9 cellular contexts compared by ENCODE assay signal in genomic region chr22:36425977-36426523, GRCh38. TPM values are rescaled to one million over a fixed set of nuclear protein-coding genes. Genes with fewer than 3 reads are reported as not detected.
A peak's percentile ranks its signal among the peaks of the same experiment; 100 is the strongest.
DNase-seq lines count a peak whose midpoint lies in the region; ATAC-seq and TF ChIP-seq lines count a peak whose summit lies in the region.
"Had no signal": no experiment of that assay in that cellular context is flagged by ENCODE, and none has a peak within 500 bp of the region (broad histone marks: within the 10 kb centered on the region; RNA-seq: fewer than 3 reads in every experiment).

No MANE protein-coding gene starts in this region.

- H3K4me1 ChIP-seq in ascending aorta (no peaks in the 10 kb centered on the region), vagina (peaks cover 9% of the 10 kb centered on the region)

- ATAC-seq in naive thymus-derived CD8-positive, alpha-beta T cell = no peak
- no peak for ATAC-seq in HG03039 (IDR thresholded peaks at IDR 0.05; ENCODE audit: unreplicated experiment)

- H3K9me3 ChIP-seq in ascending aorta = no peaks in the 10 kb centered on the region
- H3K9me3 ChIP-seq in vagina = no peaks in the 10 kb centered on the region

- no peaks in the 10 kb centered on the region for H3K9me3 Mint-ChIP-seq in dendritic cell treated with granulocyte-macrophage colony-stimulating factor and Interleukin-4, amounts not matched to agents 40 ng/mL and 50 ng/mL, for 4 days
- H3K9me3 Mint-ChIP-seq in naive thymus-derived CD8-positive, alpha-beta T cell = no peaks in the 10 kb centered on the region

- H3K4me3 Mint-ChIP-seq in dendritic cell treated with granulocyte-macrophage colony-stimulating factor and Interleukin-4, amounts not matched to agents 40 ng/mL and 50 ng/mL, for 4 days = no peak overlapping the region
- H3K4me3 Mint-ChIP-seq in naive thymus-derived CD8-positive, alpha-beta T cell = no peak overlapping the region

- intact Hi-C loops in dendritic cell treated with granulocyte-macrophage colony-stimulating factor and Interleukin-4, amounts not matched to agents 40 ng/mL and 50 ng/mL, for 4 days (cut with micrococcal nuclease) = no loop called here
- intact Hi-C loops in ascending aorta (cut with DNase I) = no loop called here
- intact Hi-C loops in vagina (cut with DNase I) = no loop called here

- peak overlapping the region; percentile 54 for H3K27ac Mint-ChIP-seq in dendritic cell treated with granulocyte-macrophage colony-stimulating factor and Interleukin-4, amounts not matched to agents 40 ng/mL and 50 ng/mL, for 4 days
- peak overlapping the region in 8 of 10 donors; percentile 17 to 79 (median 55) for H3K27ac Mint-ChIP-seq in naive thymus-derived CD8-positive, alpha-beta T cell

- H3K36me3 ChIP-seq in ascending aorta (no peaks in the 10 kb centered on the region), vagina (no peaks in the 10 kb centered on the region)

- no peak for TF ChIP-seq POLR2A in vagina (IDR thresholded peaks at IDR 0.05)

- H3K4me1 Mint-ChIP-seq in dendritic cell treated with granulocyte-macrophage colony-stimulating factor and Interleukin-4, amounts not matched to agents 40 ng/mL and 50 ng/mL, for 4 days (ENCODE audit: low read depth) = peaks cover 41% of the 10 kb centered on the region
- H3K4me1 Mint-ChIP-seq in naive thymus-derived CD8-positive, alpha-beta T cell = peaks cover 8 to 35% (median 28%) of the 10 kb centered on the region in 4 donors

- H3K27me3 ChIP-seq in ascending aorta (no peaks in the 10 kb centered on the region), vagina (no peaks in the 10 kb centered on the region)

- H3K4me3 ChIP-seq in ascending aorta (no peak overlapping the region), vagina (no peak overlapping the region)

- H3K27ac ChIP-seq in ascending aorta (no peak overlapping the region), vagina (no peak overlapping the region)
- H3K27ac ChIP-seq: KMS-11 had no signal

- no peaks in the 10 kb centered on the region for H3K27me3 Mint-ChIP-seq in dendritic cell treated with granulocyte-macrophage colony-stimulating factor and Interleukin-4, amounts not matched to agents 40 ng/mL and 50 ng/mL, for 4 days
- H3K27me3 Mint-ChIP-seq in naive thymus-derived CD8-positive, alpha-beta T cell = no peaks in the 10 kb centered on the region

- TF ChIP-seq CTCF in ascending aorta (IDR thresholded peaks at IDR 0.05) = no peak
- no peak for TF ChIP-seq CTCF in vagina (IDR thresholded peaks at IDR 0.05)

- H3K36me3 Mint-ChIP-seq in dendritic cell treated with granulocyte-macrophage colony-stimulating factor and Interleukin-4, amounts not matched to agents 40 ng/mL and 50 ng/mL, for 4 days (ENCODE audit: low read depth) = no peaks in the 10 kb centered on the region
- no peaks in the 10 kb centered on the region for H3K36me3 Mint-ChIP-seq in naive thymus-derived CD8-positive, alpha-beta T cell

- POLR2A ChIA-PET in naive thymus-derived CD8-positive, alpha-beta T cell (lab: Charles Lee) = interaction anchor here (2.4 kb wide), 1 partner anchor 9 kb away, joined by 7 read pairs; no protein-coding TSS in a partner anchor

- DNase-seq in EH (ENCODE audit: low read depth) = peak; percentile 47
- peak; percentile 20 for DNase-seq in M059J (ENCODE audit: low read depth)
- no peak for DNase-seq in naive thymus-derived CD8-positive, alpha-beta T cell
- DNase-seq in ascending aorta (ENCODE audit: low spot score in 2 of 2) = no peak
- DNase-seq in NCI-H748 (lab: John Stamatoyannopoulos, UW; ENCODE audit: unreplicated experiment) = no peak
- no peak for DNase-seq in vagina (ENCODE audit: extremely low spot score in 2 of 2)

RNA-seq across cellular contexts. Expression of gene MYH9, which starts 38.3 kb away (rescaled TPM):
- 151 and 320 TPM in 2 replicates for total RNA-seq in M059J (2014; rRNA removed; shearing (Covaris generic))
- total RNA-seq in naive thymus-derived CD8-positive, alpha-beta T cell = 100 to 1,000 TPM; 711 to 718 TPM
- 100 to 1,000 TPM in 2 of 3 donors, 10 to 100 TPM in 1; 51.2 to 389 (median 105) TPM for polyA plus RNA-seq in naive thymus-derived CD8-positive, alpha-beta T cell
- total RNA-seq in ascending aorta (1,114 TPM), vagina (333 TPM)

RNA-seq across cellular contexts. Expression of gene TXN2, which starts 55.4 kb away (rescaled TPM):
- total RNA-seq in M059J (2014; rRNA removed; shearing (Covaris generic)) = 8.3 and 16.7 TPM in 2 replicates
- 10 to 100 TPM; 40.8 to 43.4 TPM for total RNA-seq in naive thymus-derived CD8-positive, alpha-beta T cell
- 100 to 1,000 TPM; 145 to 158 (median 157) TPM for polyA plus RNA-seq in naive thymus-derived CD8-positive, alpha-beta T cell
- 16.2 TPM for total RNA-seq in ascending aorta
- total RNA-seq in vagina = 46.9 TPM

Comparison
In these comparisons a context has a peak if more than half of its experiments do, and no peak if none do; other contexts are left out.
1. DNase-seq: peak in EH (single experiment) and M059J (single experiment); none in naive thymus-derived CD8-positive, alpha-beta T cell (0 of 10), ascending aorta (0 of 2), NCI-H748 (single experiment) and vagina (0 of 2).